ENCODE assay signal across 9 cellular contexts in the genomic region with DNA sequence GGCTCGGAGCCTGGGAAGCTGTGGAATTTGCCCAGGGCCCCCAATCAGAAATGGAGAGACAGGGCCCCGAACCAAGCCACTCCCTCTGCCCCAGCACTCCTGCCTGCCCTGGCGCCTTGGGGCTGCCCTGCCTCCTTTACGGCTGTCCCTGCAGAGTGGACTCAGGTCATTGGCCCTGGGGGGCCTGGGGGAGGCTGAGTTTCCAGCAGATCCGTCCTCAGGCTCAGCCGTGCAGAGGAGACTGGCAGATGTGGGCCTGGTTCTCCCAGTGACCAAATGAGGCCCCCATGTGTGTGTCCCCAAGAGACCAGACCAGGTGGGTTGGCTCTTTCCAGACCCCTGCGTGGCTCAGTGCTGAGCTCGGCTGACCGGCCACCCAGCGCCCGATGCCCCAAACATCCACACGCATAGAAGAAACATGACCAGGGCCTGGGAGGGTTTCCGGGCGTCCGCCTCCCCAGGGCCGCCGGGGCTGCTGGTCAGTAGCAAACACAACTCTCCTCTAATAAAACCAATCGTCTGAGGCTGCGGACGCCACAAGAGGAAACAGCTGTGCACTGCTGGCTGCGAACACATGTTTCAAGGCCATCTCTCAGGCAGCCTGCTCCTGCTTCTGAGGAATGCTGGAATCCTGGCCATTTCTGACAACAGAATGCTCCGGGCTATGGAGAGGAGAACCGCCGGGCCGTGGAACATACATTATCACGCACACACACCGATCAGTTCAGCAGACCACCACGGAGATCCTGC. TPM values are rescaled to one million over a fixed set of nuclear protein-coding genes. Genes with fewer than 3 reads are reported as not detected.
A peak's percentile ranks its signal among the peaks of the same experiment; 100 is the strongest.
DNase-seq lines count a peak whose midpoint lies in the region; ATAC-seq and TF ChIP-seq lines count a peak whose summit lies in the region.
"Had no signal": no experiment of that assay in that cellular context is flagged by ENCODE, and none has a peak within 500 bp of the region (broad histone marks: within the 10 kb centered on the region; RNA-seq: fewer than 3 reads in every experiment).

No MANE protein-coding gene starts in this region.

- H3K56ac ChIP-seq in H9 (ENCODE audit: insufficient read length, low read depth, low read length), result no peak overlapping the region

- H3K4me1 ChIP-seq in H9 (ENCODE audit: insufficient read depth, low read length), result no peaks in the 10 kb centered on the region
- H3K4me1 ChIP-seq in smooth muscle cell (ENCODE audit: low read depth), result peaks cover 13% of the 10 kb centered on the region

- H3K27me3 ChIP-seq in H9 (ENCODE audit: insufficient read depth, low read length) (no peaks in the 10 kb centered on the region), smooth muscle cell (ENCODE audit: low read depth) (no peaks in the 10 kb centered on the region)

- no peak overlapping the region for H3K4me2 ChIP-seq in H9 (ENCODE audit: insufficient read depth, insufficient read length, low read length)
- no peak overlapping the region for H3K4me2 ChIP-seq in smooth muscle cell

- no peaks in the 10 kb centered on the region for H3K79me1 ChIP-seq in H9 (ENCODE audit: insufficient read depth, low read depth, low read length, poor library complexity, severe bottlenecking)

- no peak overlapping the region for H2BK20ac ChIP-seq in H9 (ENCODE audit: low read depth, low read length, poor library complexity, severe bottlenecking)

- no peak overlapping the region for H2AFZ ChIP-seq in H9 (ENCODE audit: low read length)
- no peak overlapping the region for H2AFZ ChIP-seq in smooth muscle cell (ENCODE audit: low read depth)

- DNase-seq in H9 (no peak), cardiac fibroblast (ENCODE audit: low read depth in 2 of 2) (peak; percentile 65 to 87), left kidney (ENCODE audit: low read depth, low spot score) (peak; percentile 90), smooth muscle cell (lab: John Stamatoyannopoulos, UW; ENCODE audit: unreplicated experiment) (no peak)
- no peak for DNase-seq in stimulated activated effector memory CD8-positive, alpha-beta T cell treated with anti-CD3 and anti-CD28 coated beads, Interleukin-12 subunit alpha, Interleukin-12 subunit beta, amount 100 ng/mL, for 72 hours (ENCODE audit: low spot score in 2 of 2)
- DNase-seq: NCI-H526; stimulated activated naive CD4-positive, alpha-beta T cell treated with Interleukin-2 at 50 U/mL for 16 hours had no signal

- H3K36me3 ChIP-seq in smooth muscle cell (ENCODE audit: low read depth), result no peaks in the 10 kb centered on the region

- no peak overlapping the region for H2BK12ac ChIP-seq in H9 (ENCODE audit: insufficient read length, low read depth, low read length)

- no peak overlapping the region for H4K91ac ChIP-seq in H9 (ENCODE audit: insufficient read length, low read depth, low read length)

- H3T11ph ChIP-seq in H9 (ENCODE audit: low read length), result no peak overlapping the region

- no peak overlapping the region for H3K4ac ChIP-seq in H9 (ENCODE audit: low read depth, low read length)

- H3K27ac Mint-ChIP-seq in H9, result peak overlapping the region in 2 of 3 experiments; percentile 23 to 31; a peak in 3 of 7 replicates
- no peak overlapping the region for H3K27ac Mint-ChIP-seq in stimulated activated effector memory CD8-positive, alpha-beta T cell treated with anti-CD3 and anti-CD28 coated beads, Interleukin-12 subunit alpha, Interleukin-12 subunit beta, amount 100 ng/mL, for 72 hours

- peaks cover 7% of the 10 kb centered on the region for H3K27me3 Mint-ChIP-seq in H9 (ENCODE audit: low read depth)

- no peak overlapping the region; the same call in 1 of the 2 replicates for H3K14ac ChIP-seq in H9 (ENCODE audit: insufficient read depth, low read length)

- H3K4me1 Mint-ChIP-seq in H9, result peaks cover 12 to 18% of the 10 kb centered on the region in 2 experiments
- H3K4me1 Mint-ChIP-seq in stimulated activated effector memory CD8-positive, alpha-beta T cell treated with anti-CD3 and anti-CD28 coated beads, Interleukin-12 subunit alpha, Interleukin-12 subunit beta, amount 100 ng/mL, for 72 hours, result peaks cover 22% of the 10 kb centered on the region

- no peak overlapping the region for H2BK15ac ChIP-seq in H9 (ENCODE audit: low read depth, low read length)

- H3K4me3 ChIP-seq in cardiac fibroblast (replicated peaks in 1 of 2; ENCODE audit: low read depth in 2 of 2, low read length in 2 of 2) (no peak overlapping the region), smooth muscle cell (no peak overlapping the region)

- no peak overlapping the region for H4K5ac ChIP-seq in H9 (ENCODE audit: insufficient read length, low read depth, low read length)

- H3K9ac ChIP-seq in H9 (ENCODE audit: extremely low read depth, insufficient read length, low read length) (no peak overlapping the region), smooth muscle cell (ENCODE audit: low read depth) (no peak overlapping the region)

- H3K9me3 ChIP-seq in H9 (ENCODE audit: control insufficient read depth, low read depth, low read length) (no peaks in the 10 kb centered on the region), smooth muscle cell (replicated peaks; ENCODE audit: low read depth) (no peaks in the 10 kb centered on the region)

- H3F3A ChIP-seq in smooth muscle cell (ENCODE audit: low read depth), result peaks cover 20% of the 10 kb centered on the region

- H3K9me3 Mint-ChIP-seq in H9, result peaks cover 14 to 18% of the 10 kb centered on the region in 2 experiments
- peaks cover 16% of the 10 kb centered on the region for H3K9me3 Mint-ChIP-seq in stimulated activated effector memory CD8-positive, alpha-beta T cell treated with anti-CD3 and anti-CD28 coated beads, Interleukin-12 subunit alpha, Interleukin-12 subunit beta, amount 100 ng/mL, for 72 hours

- WGBS in H9 (ENCODE audit: extremely low coverage, insufficient read length, low lambda C conversion rate), result no CpG with 5 or more reads among the region's 28 CpGs
- 41% methylated on average over 27 of the region's 28 CpGs for WGBS in smooth muscle cell (ENCODE audit: low lambda C conversion rate)

- H2BK5ac ChIP-seq in H9 (ENCODE audit: insufficient read length, low read length), result no peak overlapping the region

- no peak overlapping the region for H4K8ac ChIP-seq in H9 (replicated peaks; ENCODE audit: insufficient read length, low read depth, low read length)

- peaks cover 9 to 13% (median 10%) of the 10 kb centered on the region in 3 experiments for H3K36me3 Mint-ChIP-seq in H9 (ENCODE audit: insufficient read depth in 1 of 3, low read depth in 3 of 3)
- peaks cover 6% of the 10 kb centered on the region for H3K36me3 Mint-ChIP-seq in stimulated activated effector memory CD8-positive, alpha-beta T cell treated with anti-CD3 and anti-CD28 coated beads, Interleukin-12 subunit alpha, Interleukin-12 subunit beta, amount 100 ng/mL, for 72 hours

- no peak overlapping the region for H3K4me3 Mint-ChIP-seq in H9
- no peak overlapping the region for H3K4me3 Mint-ChIP-seq in stimulated activated effector memory CD8-positive, alpha-beta T cell treated with anti-CD3 and anti-CD28 coated beads, Interleukin-12 subunit alpha, Interleukin-12 subunit beta, amount 100 ng/mL, for 72 hours

- H3K79me2 ChIP-seq in H9 (ENCODE audit: insufficient read depth, low read length) (no peaks in the 10 kb centered on the region), smooth muscle cell (ENCODE audit: low read depth) (no peaks in the 10 kb centered on the region)

- H2BK120ac ChIP-seq in H9 (ENCODE audit: low read depth, low read length, poor library complexity, severe bottlenecking), result no peak overlapping the region

- ATAC-seq in HG02610 (IDR thresholded peaks at IDR 0.05; ENCODE audit: unreplicated experiment), result no peak
- ATAC-seq in stimulated activated effector memory CD8-positive, alpha-beta T cell treated with anti-CD3 and anti-CD28 coated beads, Interleukin-12 subunit alpha, Interleukin-12 subunit beta, amount 100 ng/mL, for 72 hours, result no peak
- ATAC-seq in GM19455 (IDR thresholded peaks at IDR 0.05; ENCODE audit: unreplicated experiment), result no peak

- H3K23ac ChIP-seq in H9 (ENCODE audit: insufficient read length, low read depth, low read length), result no peak overlapping the region

- no peaks in the 10 kb centered on the region for H3K23me2 ChIP-seq in H9 (ENCODE audit: insufficient read length, low read depth, low read length, poor library complexity, severe bottlenecking)

- no peak overlapping the region for H2AK5ac ChIP-seq in H9 (ENCODE audit: insufficient read length, low read length)

- no peak overlapping the region for H3K27ac ChIP-seq in H9 (ENCODE audit: insufficient read length, low read depth, low read length)
- H3K27ac ChIP-seq in smooth muscle cell (ENCODE audit: low read depth), result peak overlapping the region; percentile 56

- H4K20me1 ChIP-seq in H9 (ENCODE audit: control insufficient read depth, insufficient read depth, insufficient read length) (peaks cover 2% of the 10 kb centered on the region), smooth muscle cell (ENCODE audit: low read depth) (no peaks in the 10 kb centered on the region)

- TF ChIP-seq CTCF in H9 (conservative IDR thresholded peaks at IDR 0.05) (no peak), cardiac fibroblast (IDR thresholded peaks at IDR 0.05; ENCODE audit: low read depth, low read length) (no peak), smooth muscle cell (IDR thresholded peaks at IDR 0.05; ENCODE audit: borderline replicate concordance, insufficient read depth, poor library complexity, severe bottlenecking) (no peak)

- no peak overlapping the region for H3K18ac ChIP-seq in H9 (ENCODE audit: insufficient read length, low read depth, low read length)

RNA-seq across cellular contexts. Expression of gene PDGFA, which starts 54.8 kb away (rescaled TPM):
- total RNA-seq in H9 (2021), result 34.3 and 35.8 TPM in 2 replicates
- 68.1 and 97.2 TPM in 2 replicates for total RNA-seq in smooth muscle cell
- 32.0 and 33.7 TPM in 2 replicates for polyA plus RNA-seq in smooth muscle cell

Comparison
In these comparisons a context has a peak if more than half of its experiments do, and no peak if none do; other contexts are left out.
1. DNase-seq: peak in cardiac fibroblast (2 of 2) and left kidney (single experiment); none in H9 (single experiment), smooth muscle cell (single experiment) and stimulated activated effector memory CD8-positive, alpha-beta T cell treated with anti-CD3 and anti-CD28 coated beads, Interleukin-12 subunit alpha, Interleukin-12 subunit beta, amount 100 ng/mL, for 72 hours (0 of 2).